In genomic region chr4:147799986-147800555, GRCh38 we compare ENCODE assay signal across 8 cellular contexts.
DNase-seq lines count a peak whose midpoint lies in the region; ATAC-seq and TF ChIP-seq lines count a peak whose summit lies in the region.

No MANE protein-coding gene starts in this region.

- TF ChIP-seq CTCF in GM20000 (IDR thresholded peaks at IDR 0.05; ENCODE audit: extremely low read depth, missing control alignments), result no peak
- no peak for TF ChIP-seq CTCF in nephron progenitor cell (IDR thresholded peaks at IDR 0.05)

- no peaks in the 10 kb centered on the region for H3K9me2 ChIP-seq in Karpas-422 (replicated peaks; ENCODE audit: insufficient read depth, low read length)

- no peaks in the 10 kb centered on the region for H3K27me3 ChIP-seq in BLaER1 treated with 17β-estradiol and CSF1 and Interleukin-3, amounts not matched to agents 10 nM and 100 nM
- no peaks in the 10 kb centered on the region for H3K27me3 ChIP-seq in Karpas-422 (ENCODE audit: low read length)

- DNase-seq in GM20000 (ENCODE audit: low spot score), result peak; percentile 70
- peak; percentile 39 for DNase-seq in activated CD8-positive, alpha-beta memory T cell treated with anti-CD3 and anti-CD28 coated beads, Interleukin-2, amount 50 U/mL, for 1 hour (ENCODE audit: extremely low read depth)
- no peak for DNase-seq in nephron progenitor cell
- no peak for DNase-seq in Karpas-422
- no peak for DNase-seq in kidney glomerular epithelial cell (lab: John Stamatoyannopoulos, UW)
- no peak for DNase-seq in NCI-H2081 treated with DMSO at 0.1 percent for 48 hours (lab: John Stamatoyannopoulos, UW)

- no peak overlapping the region for H3K9ac ChIP-seq in BLaER1 treated with 17β-estradiol and CSF1 and Interleukin-3, amounts not matched to agents 10 nM and 100 nM
- H3K9ac ChIP-seq in Karpas-422 (ENCODE audit: low read length), result no peak overlapping the region

- peaks cover 0 to 16% (median 0%) of the 10 kb centered on the region in 11 experiments; a peak in 7 of 22 replicates for H4K20me1 ChIP-seq in BLaER1 treated with 17β-estradiol and CSF1 and Interleukin-3, amounts not matched to agents 10 nM and 100 nM
- no peaks in the 10 kb centered on the region for H4K20me1 ChIP-seq in Karpas-422 (ENCODE audit: insufficient read depth, low read depth, low read length)

- peak; percentile 96 for ATAC-seq in HG03558 (IDR thresholded peaks at IDR 0.05; ENCODE audit: extremely low read depth, unreplicated experiment)

- H3K27me3 Mint-ChIP-seq in nephron progenitor cell (ENCODE audit: low read depth, poor library complexity), result no peaks in the 10 kb centered on the region

- peak overlapping the region in 5 of 11 experiments; percentile 7 to 34 (median 14); a peak in 7 of 22 replicates for H3K27ac ChIP-seq in BLaER1 treated with 17β-estradiol and CSF1 and Interleukin-3, amounts not matched to agents 10 nM and 100 nM
- H3K27ac ChIP-seq in Karpas-422 (ENCODE audit: low read length), result no peak overlapping the region

- peaks cover 10 to 30% (median 18%) of the 10 kb centered on the region in 10 experiments for H3K4me1 ChIP-seq in BLaER1 treated with 17β-estradiol and CSF1 and Interleukin-3, amounts not matched to agents 10 nM and 100 nM
- H3K4me1 ChIP-seq in Karpas-422 (ENCODE audit: low read length), result no peaks in the 10 kb centered on the region

- peaks cover 56% of the 10 kb centered on the region for H3K4me1 Mint-ChIP-seq in nephron progenitor cell

- no peak overlapping the region for H3K4me3 ChIP-seq in BLaER1 treated with 17β-estradiol and CSF1 and Interleukin-3, amounts not matched to agents 10 nM and 100 nM
- no peak overlapping the region for H3K4me3 ChIP-seq in Karpas-422 (ENCODE audit: low read length)

- H2AFZ ChIP-seq in Karpas-422 (ENCODE audit: low read length), result no peak overlapping the region

- peaks cover 31% of the 10 kb centered on the region for H3K36me3 Mint-ChIP-seq in nephron progenitor cell (ENCODE audit: low read depth)

- no peaks in the 10 kb centered on the region for H3K9me3 Mint-ChIP-seq in nephron progenitor cell

- H3K4me3 Mint-ChIP-seq in nephron progenitor cell, result peak overlapping the region; percentile 32

- H3K27ac Mint-ChIP-seq in nephron progenitor cell, result peak overlapping the region; percentile 77

- no peaks in the 10 kb centered on the region for H3K36me3 ChIP-seq in BLaER1 treated with 17β-estradiol and CSF1 and Interleukin-3, amounts not matched to agents 10 nM and 100 nM
- no peaks in the 10 kb centered on the region for H3K36me3 ChIP-seq in Karpas-422 (ENCODE audit: insufficient read depth, low read length)

- peak overlapping the region; percentile 42 to 74 (median 57) for H3K4me2 ChIP-seq in BLaER1 treated with 17β-estradiol and CSF1 and Interleukin-3, amounts not matched to agents 10 nM and 100 nM
- no peak overlapping the region for H3K4me2 ChIP-seq in Karpas-422 (ENCODE audit: low read depth, low read length, poor library complexity, severe bottlenecking)

- H3K9me3 ChIP-seq in BLaER1 treated with 17β-estradiol and CSF1 and Interleukin-3, amounts not matched to agents 10 nM and 100 nM (replicated peaks in 1 of 11), result peaks cover 0 to 7% (median 0%) of the 10 kb centered on the region in 11 experiments; a peak in 2 of 22 replicates
- no peaks in the 10 kb centered on the region for H3K9me3 ChIP-seq in Karpas-422 (ENCODE audit: low read length)

- H3K79me2 ChIP-seq in Karpas-422 (ENCODE audit: low read length), result no peaks in the 10 kb centered on the region

Comparison
In these comparisons a context has a peak if more than half of its experiments do, and no peak if none do; other contexts are left out.
1. DNase-seq: peak in GM20000 (single experiment) and activated CD8-positive, alpha-beta memory T cell treated with anti-CD3 and anti-CD28 coated beads, Interleukin-2, amount 50 U/mL, for 1 hour (single experiment); none in nephron progenitor cell (single experiment), Karpas-422 (single experiment), kidney glomerular epithelial cell (single experiment) and NCI-H2081 treated with DMSO at 0.1 percent for 48 hours (single experiment).